ENCODE assay signal across 29 cellular contexts in the genomic region with DNA sequence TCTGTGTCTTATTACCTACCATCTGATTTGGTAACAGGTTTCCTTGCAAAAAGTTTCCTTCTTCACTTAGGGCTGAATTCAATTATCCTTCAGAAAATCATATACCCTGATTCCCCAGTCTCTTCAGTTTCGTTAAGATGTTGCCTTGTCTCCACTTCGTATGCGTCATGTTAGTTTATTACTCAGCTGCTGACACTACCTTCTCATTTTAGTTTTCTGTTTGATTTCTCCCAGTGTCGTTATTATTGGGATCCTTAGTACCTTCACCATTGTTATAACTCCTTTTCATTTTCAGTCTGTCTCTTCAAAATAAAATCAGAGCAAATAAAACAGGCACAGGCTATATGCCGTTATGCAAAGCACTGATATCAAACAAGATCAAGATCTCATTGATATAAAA.
"Had no signal": no experiment of that assay in that cellular context is flagged by ENCODE, and none has a peak within 500 bp of the region (broad histone marks: within the 10 kb centered on the region; RNA-seq: fewer than 3 reads in every experiment).

No MANE protein-coding gene starts in this region.

- H3K27ac ChIP-seq: ascending aorta, cardiac muscle cell, pancreas, prostate gland, thoracic aorta had no signal

- ATAC-seq: activated CD8-positive, alpha-beta memory T cell treated with anti-CD3 and anti-CD28 coated beads, Interleukin-2, amount 10 ng/mL, durations not matched to agents 7 days and 5 days; activated CD8-positive, alpha-beta T cell treated with anti-CD3 and anti-CD28 coated beads, Interleukin-2, amount 10 ng/mL, durations not matched to agents 7 days and 5 days; esophagus mucosa; left cardiac atrium; left ventricle myocardium superior; pancreas; sciatic nerve had no signal

- H3K4me3 ChIP-seq: ascending aorta, cardiac muscle cell, pancreas, prostate gland, skin epidermis, thoracic aorta had no signal

- H3K9me3 ChIP-seq: ascending aorta, pancreas, prostate gland, thoracic aorta had no signal

- H3K4me3 Mint-ChIP-seq: activated CD4-positive, alpha-beta T cell treated with anti-CD3 and anti-CD28 coated beads, Interleukin-2, amount 10 ng/mL, durations not matched to agents 7 days and 5 days; activated CD8-positive, alpha-beta memory T cell treated with anti-CD3 and anti-CD28 coated beads, Interleukin-2, amount 10 ng/mL, durations not matched to agents 7 days and 5 days; activated CD8-positive, alpha-beta T cell treated with anti-CD3 and anti-CD28 coated beads, Interleukin-2, amount 10 ng/mL, durations not matched to agents 7 days and 5 days; activated naive CD8-positive, alpha-beta T cell; brain; endodermal cell; stimulated activated naive CD8-positive, alpha-beta T cell treated with anti-CD3 and anti-CD28 coated beads, Interleukin-15, Interleukin-2, amounts not matched to agents 100 ng/mL and 50 ng/mL, for 24 hours had no signal

- H3K27ac Mint-ChIP-seq: activated CD4-positive, alpha-beta T cell treated with anti-CD3 and anti-CD28 coated beads, Interleukin-2, amount 10 ng/mL, durations not matched to agents 7 days and 5 days; activated CD8-positive, alpha-beta memory T cell treated with anti-CD3 and anti-CD28 coated beads, Interleukin-2, amount 10 ng/mL, durations not matched to agents 7 days and 5 days; activated CD8-positive, alpha-beta T cell treated with anti-CD3 and anti-CD28 coated beads, Interleukin-2, amount 10 ng/mL, durations not matched to agents 7 days and 5 days; activated T-helper 2 cell treated with anti-CD3 and anti-CD28 coated beads, Interferon-gamma antibody, Interleukin-2, Interleukin-4, amounts not matched to agents 10 μg/mL and 5 μg/mL and 100 μg/mL, durations not matched to agents 14 hours and 24 hours and 36 hours; endodermal cell; stimulated activated naive CD8-positive, alpha-beta T cell treated with anti-CD3 and anti-CD28 coated beads, Interleukin-15, Interleukin-2, amounts not matched to agents 100 ng/mL and 50 ng/mL, for 24 hours had no signal

- H3K36me3 Mint-ChIP-seq: activated naive CD8-positive, alpha-beta T cell; brain had no signal

- H3K27me3 ChIP-seq: ascending aorta, cardiac muscle cell, pancreas had no signal

- H3K9me3 Mint-ChIP-seq: endodermal cell; stimulated activated naive CD8-positive, alpha-beta T cell treated with anti-CD3 and anti-CD28 coated beads, Interleukin-15, Interleukin-2, amounts not matched to agents 100 ng/mL and 50 ng/mL, for 24 hours had no signal

- DNase-seq: activated CD4-positive, alpha-beta T cell treated with anti-CD3 and anti-CD28 coated beads, Interleukin-2, amount 10 ng/mL, durations not matched to agents 7 days and 5 days; activated CD4-positive, CD25-positive, alpha-beta regulatory T cell; activated CD8-positive, alpha-beta memory T cell treated with anti-CD3 and anti-CD28 coated beads, Interleukin-2, amount 10 ng/mL, durations not matched to agents 7 days and 5 days; activated CD8-positive, alpha-beta T cell treated with anti-CD3 and anti-CD28 coated beads, Interleukin-2, amount 10 ng/mL, durations not matched to agents 7 days and 5 days; activated T-cell treated with anti-CD3 and anti-CD28 coated beads for 4 hours; cortex of kidney; endodermal cell; foreskin fibroblast; head of caudate nucleus; hippocampal formation; left cardiac atrium; left ventricle myocardium superior; mammary epithelial cell; pancreas; retina; stimulated activated CD4-positive, alpha-beta T cell treated with anti-CD3 and anti-CD28 coated beads, Interleukin-12 subunit alpha, Interleukin-12 subunit beta, amount 100 ng/mL, for 4 hours; stimulated activated CD4-positive, alpha-beta T cell treated with anti-CD3 and anti-CD28 coated beads, Interleukin-4, amount 100 ng/mL, for 1 hour; trophoblast cell had no signal
